Comparison of ENCODE assay signal across 10 cellular contexts in the genomic region with DNA sequence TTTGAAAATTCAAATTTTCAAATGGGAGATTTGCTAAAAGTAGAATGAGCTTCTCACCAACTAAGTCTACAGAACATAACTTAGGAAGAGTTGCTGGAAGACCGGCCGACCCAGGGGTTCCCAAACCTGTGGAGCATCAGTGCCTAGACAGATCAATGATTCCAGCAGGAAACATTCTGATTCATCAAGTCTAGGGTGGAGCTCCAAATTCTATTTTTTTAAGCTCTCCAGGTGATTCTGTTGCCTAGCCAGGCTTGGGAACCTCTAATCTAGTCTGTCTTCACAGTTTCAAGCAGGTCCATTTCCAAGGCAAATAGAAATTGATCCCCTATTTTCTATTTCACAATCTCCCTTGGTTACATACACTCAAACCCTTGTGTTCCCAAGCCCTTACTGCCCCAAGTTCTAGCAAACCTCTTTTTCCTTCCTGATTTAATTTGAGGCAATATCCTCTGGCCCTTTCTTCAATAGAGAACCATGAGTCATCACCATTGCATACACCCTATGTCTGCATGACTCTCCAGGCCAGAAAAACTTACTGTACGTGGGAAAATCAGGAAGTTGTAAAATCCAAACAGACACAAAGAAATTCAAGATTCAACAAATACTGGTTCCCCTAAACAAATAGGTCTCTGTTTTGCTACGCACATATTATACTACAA. TPM values are rescaled to one million over a fixed set of nuclear protein-coding genes. Genes with fewer than 3 reads are reported as not detected.
A peak's percentile ranks its signal among the peaks of the same experiment; 100 is the strongest.
DNase-seq lines count a peak whose midpoint lies in the region; FAIRE-seq and TF ChIP-seq lines count a peak whose summit lies in the region.
"Had no signal": no experiment of that assay in that cellular context is flagged by ENCODE, and none has a peak within 500 bp of the region (broad histone marks: within the 10 kb centered on the region; RNA-seq: fewer than 3 reads in every experiment).

No MANE protein-coding gene starts in this region.

- no peaks in the 10 kb centered on the region for H3K9me3 Mint-ChIP-seq in HFFc6
- H3K9me3 Mint-ChIP-seq: activated naive CD8-positive, alpha-beta T cell treated with anti-CD3 and anti-CD28 coated beads, Interleukin-2, amount 10 ng/mL, durations not matched to agents 7 days and 5 days had no signal

- DNase-seq in HFFc6 (peak; percentile 85), SKM-1 treated with dmso at 0.1 percent for 144 hours (lab: John Stamatoyannopoulos, UW; ENCODE audit: unreplicated experiment) (peak; percentile 87), fibroblast of villous mesenchyme (ENCODE audit: low read depth) (peak; percentile 94), small intestine (peak; percentile 58), activated gamma-delta T cell (lab: John Stamatoyannopoulos, UW) (no peak), thyroid gland (no peak)
- DNase-seq in central memory CD4-positive, alpha-beta T cell: no peak
- DNase-seq: activated naive CD8-positive, alpha-beta T cell treated with anti-CD3 and anti-CD28 coated beads, Interleukin-2, amount 10 ng/mL, durations not matched to agents 7 days and 5 days; SHP77 had no signal

- peaks cover 7 to 26% of the 10 kb centered on the region in 2 donors for H3K4me1 ChIP-seq in small intestine (ENCODE audit: control insufficient read depth in 2 of 2, insufficient read depth in 1 of 2, low read depth in 1 of 2, low read length in 1 of 2)
- peaks cover 25 to 26% of the 10 kb centered on the region in 2 donors for H3K4me1 ChIP-seq in thyroid gland

- WGBS in small intestine, 3 donors: 61 to 67% (median 65%) methylated on average over 4 of the region's 4 CpGs
- WGBS in thyroid gland, 2 donors: 82 to 84% methylated on average over 4 of the region's 4 CpGs

- peak overlapping the region; percentile 76 for H3K27ac Mint-ChIP-seq in HFFc6
- H3K27ac Mint-ChIP-seq: activated naive CD8-positive, alpha-beta T cell treated with anti-CD3 and anti-CD28 coated beads, Interleukin-2, amount 10 ng/mL, durations not matched to agents 7 days and 5 days had no signal

- H3K4me3 Mint-ChIP-seq in HFFc6: peak overlapping the region; percentile 60
- H3K4me3 Mint-ChIP-seq: activated naive CD8-positive, alpha-beta T cell treated with anti-CD3 and anti-CD28 coated beads, Interleukin-2, amount 10 ng/mL, durations not matched to agents 7 days and 5 days had no signal

- H3K27me3 Mint-ChIP-seq in HFFc6 (ENCODE audit: insufficient read depth): no peaks in the 10 kb centered on the region; the same call in 1 of the 2 replicates
- H3K27me3 Mint-ChIP-seq: activated naive CD8-positive, alpha-beta T cell treated with anti-CD3 and anti-CD28 coated beads, Interleukin-2, amount 10 ng/mL, durations not matched to agents 7 days and 5 days had no signal

- TF ChIP-seq CTCF in HFFc6 (IDR thresholded peaks at IDR 0.05): no peak
- TF ChIP-seq CTCF in fibroblast of villous mesenchyme (IDR thresholded peaks at IDR 0.05; ENCODE audit: insufficient read depth, low read depth, low read length): no peak
- no peak for TF ChIP-seq CTCF in thyroid gland (IDR thresholded peaks at IDR 0.05)

- H3K27me3 ChIP-seq in small intestine (ENCODE audit: control insufficient read depth in 2 of 2, insufficient read depth in 2 of 2, low read length in 2 of 2) (no peaks in the 10 kb centered on the region), thyroid gland (no peaks in the 10 kb centered on the region)

- H3K4me1 Mint-ChIP-seq in HFFc6 (ENCODE audit: low read depth): peaks cover 96% of the 10 kb centered on the region

- FAIRE-seq in small intestine (lab: Jason Lieb, UNC): no peak
- FAIRE-seq: GM18507 had no signal

- H3K4me3 ChIP-seq in fibroblast of villous mesenchyme (ENCODE audit: low read depth, low read length) (no peak overlapping the region), small intestine (ENCODE audit: low read depth in 1 of 2, low read length in 2 of 2) (no peak overlapping the region), thyroid gland (replicated peaks in 1 of 3) (no peak overlapping the region)

- H3K36me3 Mint-ChIP-seq in HFFc6 (ENCODE audit: low read depth): peaks cover 47% of the 10 kb centered on the region

- TF ChIP-seq POLR2A in thyroid gland (IDR thresholded peaks at IDR 0.05): no peak

- H3K9me3 ChIP-seq in small intestine (ENCODE audit: control insufficient read depth, low read depth) (no peaks in the 10 kb centered on the region), thyroid gland (no peaks in the 10 kb centered on the region)

- intact Hi-C loops in thyroid gland (cut with DNase I): no loop called here

- peak overlapping the region; percentile 30 to 70 for H3K27ac ChIP-seq in small intestine (ENCODE audit: low read depth in 1 of 2, low read length in 1 of 2)
- no peak overlapping the region for H3K27ac ChIP-seq in thyroid gland

- no peaks in the 10 kb centered on the region for H3K36me3 ChIP-seq in small intestine (ENCODE audit: control insufficient read depth in 2 of 2, insufficient read depth in 2 of 2, low read length in 2 of 2)
- H3K36me3 ChIP-seq in thyroid gland: no peaks in the 10 kb centered on the region

RNA-seq across cellular contexts. Expression of gene ATXN1, which starts 8.9 kb away (rescaled TPM):
- total RNA-seq in HFFc6 (2021; fragmentation: NEBNext Ultra II Directional; extraction: Animal tissue kit (Norgen Biotek cat#: 25700)): 10 to 100 TPM; 28.2 to 41.5 (median 30.5) TPM
- total RNA-seq in fibroblast of villous mesenchyme: 42.5 and 45.3 TPM in 2 replicates
- 1 to 10 TPM; 4.6 to 6.5 (median 5.4) TPM for polyA plus RNA-seq in small intestine
- 10 to 100 TPM; 62.1 to 88.1 (median 83.0) TPM for total RNA-seq in thyroid gland

Comparison
In these comparisons a context has a peak if more than half of its experiments do, and no peak if none do; other contexts are left out.
1. DNase-seq: peak in HFFc6 (single experiment), SKM-1 treated with dmso at 0.1 percent for 144 hours (single experiment), fibroblast of villous mesenchyme (single experiment) and small intestine (single experiment); none in activated gamma-delta T cell (single experiment), central memory CD4-positive, alpha-beta T cell (single experiment) and thyroid gland (0 of 2).
2. H3K27ac ChIP-seq: peak in small intestine (2 of 2); none in thyroid gland (0 of 3).